In genomic region chr11:6609502-6610015, GRCh38 we compare ENCODE assay signal across 1 cellular context.
TF ChIP-seq lines count a peak whose summit lies in the region.

No MANE protein-coding gene starts in this region.

TF ChIP-seq in WTC11, 78 proteins besides CTCF, POLR2A, EP300 and RAD21 (continued from another document):
- no peak for TF ChIP-seq MLX (CRISPR knock-in tag; IDR thresholded peaks at IDR 0.05)
- TF ChIP-seq JUN (CRISPR knock-in tag; IDR thresholded peaks at IDR 0.05), result no peak
